Comparison of ENCODE assay signal across 15 cellular contexts in genomic region chr17:59803377-59803757, GRCh38.
DNase-seq lines count a peak whose midpoint lies in the region; ATAC-seq and TF ChIP-seq lines count a peak whose summit lies in the region.
"Had no signal": no experiment of that assay in that cellular context is flagged by ENCODE, and none has a peak within 500 bp of the region (broad histone marks: within the 10 kb centered on the region; RNA-seq: fewer than 3 reads in every experiment).

No MANE protein-coding gene starts in this region.

- peaks cover 21% of the 10 kb centered on the region for H3K4me1 ChIP-seq in OCI-LY3 (ENCODE audit: low read length)
- H3K4me1 ChIP-seq: esophagus squamous epithelium had no signal

- no peaks in the 10 kb centered on the region for H3K27me3 Mint-ChIP-seq in activated CD8-positive, alpha-beta memory T cell treated with anti-CD3 and anti-CD28 coated beads, Interleukin-2, amount 10 ng/mL, durations not matched to agents 7 days and 5 days

- CTCF ChIA-PET in activated CD8-positive, alpha-beta memory T cell treated with anti-CD3 and anti-CD28 coated beads, Interleukin-2, amount 10 ng/mL, durations not matched to agents 7 days and 5 days (lab: Charles Lee) = interaction anchor here (0.8 to 1.1 kb wide), 2 partner anchors 11 to 56 kb away, joined by 3 read pairs; no protein-coding TSS in a partner anchor

- H3K4me3 ChIP-seq in OCI-LY3 (ENCODE audit: low read length) (no peak overlapping the region), fibroblast of villous mesenchyme (ENCODE audit: low read depth, low read length) (no peak overlapping the region)
- H3K4me3 ChIP-seq: esophagus squamous epithelium, neural progenitor cell, suprapubic skin had no signal

- H3K27ac Mint-ChIP-seq in activated CD8-positive, alpha-beta memory T cell treated with anti-CD3 and anti-CD28 coated beads, Interleukin-2, amount 10 ng/mL, durations not matched to agents 7 days and 5 days = peak overlapping the region; percentile 47
- H3K27ac Mint-ChIP-seq in stimulated activated effector memory CD8-positive, alpha-beta T cell treated with anti-CD3 and anti-CD28 coated beads, Interleukin-12 subunit alpha, Interleukin-12 subunit beta, amount 100 ng/mL, for 72 hours = peak overlapping the region; percentile 14
- H3K27ac Mint-ChIP-seq: neural progenitor cell had no signal

- no peak overlapping the region for H3K27ac ChIP-seq in OCI-LY3 (ENCODE audit: low read length)
- H3K27ac ChIP-seq: esophagus squamous epithelium, neural progenitor cell, suprapubic skin had no signal

- peaks cover 10% of the 10 kb centered on the region for H3K36me3 Mint-ChIP-seq in activated CD8-positive, alpha-beta memory T cell treated with anti-CD3 and anti-CD28 coated beads, Interleukin-2, amount 10 ng/mL, durations not matched to agents 7 days and 5 days
- peaks cover 25% of the 10 kb centered on the region for H3K36me3 Mint-ChIP-seq in stimulated activated effector memory CD8-positive, alpha-beta T cell treated with anti-CD3 and anti-CD28 coated beads, Interleukin-12 subunit alpha, Interleukin-12 subunit beta, amount 100 ng/mL, for 72 hours
- H3K36me3 Mint-ChIP-seq: neural progenitor cell had no signal

- H3K79me2 ChIP-seq in OCI-LY3 (ENCODE audit: low read length) = no peaks in the 10 kb centered on the region

- no peak for DNase-seq in activated CD8-positive, alpha-beta memory T cell treated with anti-CD3 and anti-CD28 coated beads, Interleukin-2, amount 10 ng/mL, durations not matched to agents 7 days and 5 days
- no peak for DNase-seq in activated CD8-positive, alpha-beta memory T cell treated with anti-CD3 and anti-CD28 coated beads for 24 hours
- DNase-seq in fibroblast of villous mesenchyme (ENCODE audit: low read depth) (peak; percentile 85), NAMALWA (ENCODE audit: low spot score) (no peak)
- DNase-seq in stimulated activated effector memory CD8-positive, alpha-beta T cell treated with anti-CD3 and anti-CD28 coated beads, Interleukin-12 subunit alpha, Interleukin-12 subunit beta, amount 100 ng/mL, for 72 hours (ENCODE audit: low spot score in 2 of 2) = no peak
- DNase-seq: DMS 273 treated with DMSO at 0.1 percent for 48 hours, esophagus squamous epithelium, H9, left ventricle myocardium superior, NCI-H2081 treated with DMSO at 0.1 percent for 48 hours had no signal

- H3K9me3 Mint-ChIP-seq in activated CD8-positive, alpha-beta memory T cell treated with anti-CD3 and anti-CD28 coated beads, Interleukin-2, amount 10 ng/mL, durations not matched to agents 7 days and 5 days (ENCODE audit: low read depth) = no peaks in the 10 kb centered on the region
- H3K9me3 Mint-ChIP-seq in stimulated activated effector memory CD8-positive, alpha-beta T cell treated with anti-CD3 and anti-CD28 coated beads, Interleukin-12 subunit alpha, Interleukin-12 subunit beta, amount 100 ng/mL, for 72 hours = no peaks in the 10 kb centered on the region
- H3K9me3 Mint-ChIP-seq: H9, neural progenitor cell had no signal

- H3K27me3 ChIP-seq in OCI-LY3 (ENCODE audit: low read depth, low read length) = no peaks in the 10 kb centered on the region
- H3K27me3 ChIP-seq: esophagus squamous epithelium, neural progenitor cell, suprapubic skin had no signal

- TF ChIP-seq CTCF in OCI-LY3 (IDR thresholded peaks at IDR 0.05; ENCODE audit: low read depth, low read length) (no peak), fibroblast of villous mesenchyme (IDR thresholded peaks at IDR 0.05; ENCODE audit: insufficient read depth, low read depth, low read length) (no peak)

- peak overlapping the region; percentile 59; the same call in 1 of the 2 replicates for H3K9ac ChIP-seq in OCI-LY3 (ENCODE audit: low read length)
- H3K9ac ChIP-seq: neural progenitor cell had no signal

- no peak overlapping the region for H3K4me2 ChIP-seq in OCI-LY3 (ENCODE audit: low read length)
- H3K4me2 ChIP-seq: neural progenitor cell had no signal

- H4K20me1 ChIP-seq in OCI-LY3 (ENCODE audit: insufficient read depth, low read length) = no peaks in the 10 kb centered on the region

- no peaks in the 10 kb centered on the region for H3K9me3 ChIP-seq in OCI-LY3 (ENCODE audit: insufficient read depth, low read length)
- H3K9me3 ChIP-seq: esophagus squamous epithelium, suprapubic skin had no signal

- H3K36me3 ChIP-seq in OCI-LY3 (replicated peaks; ENCODE audit: low read depth, low read length) = no peaks in the 10 kb centered on the region
- H3K36me3 ChIP-seq: esophagus squamous epithelium, neural progenitor cell, suprapubic skin had no signal

- no peak for ATAC-seq in activated CD8-positive, alpha-beta memory T cell treated with anti-CD3 and anti-CD28 coated beads, Interleukin-2, amount 10 ng/mL, durations not matched to agents 7 days and 5 days
- ATAC-seq in stimulated activated effector memory CD8-positive, alpha-beta T cell treated with anti-CD3 and anti-CD28 coated beads, Interleukin-12 subunit alpha, Interleukin-12 subunit beta, amount 100 ng/mL, for 72 hours = no peak
- ATAC-seq in esophagus mucosa (no peak), HG03469 (IDR thresholded peaks at IDR 0.05; ENCODE audit: unreplicated experiment) (no peak)
- ATAC-seq: left ventricle myocardium superior had no signal

- no peak overlapping the region for H3K4me3 Mint-ChIP-seq in activated CD8-positive, alpha-beta memory T cell treated with anti-CD3 and anti-CD28 coated beads, Interleukin-2, amount 10 ng/mL, durations not matched to agents 7 days and 5 days
- H3K4me3 Mint-ChIP-seq in stimulated activated effector memory CD8-positive, alpha-beta T cell treated with anti-CD3 and anti-CD28 coated beads, Interleukin-12 subunit alpha, Interleukin-12 subunit beta, amount 100 ng/mL, for 72 hours = no peak overlapping the region
- H3K4me3 Mint-ChIP-seq: H9, neural progenitor cell had no signal

- no peak overlapping the region for H2AFZ ChIP-seq in OCI-LY3 (ENCODE audit: low read depth, low read length)
- H2AFZ ChIP-seq: neural progenitor cell had no signal

- H3K4me1 Mint-ChIP-seq in activated CD8-positive, alpha-beta memory T cell treated with anti-CD3 and anti-CD28 coated beads, Interleukin-2, amount 10 ng/mL, durations not matched to agents 7 days and 5 days = peaks cover 20% of the 10 kb centered on the region
- peaks cover 9% of the 10 kb centered on the region for H3K4me1 Mint-ChIP-seq in stimulated activated effector memory CD8-positive, alpha-beta T cell treated with anti-CD3 and anti-CD28 coated beads, Interleukin-12 subunit alpha, Interleukin-12 subunit beta, amount 100 ng/mL, for 72 hours
- H3K4me1 Mint-ChIP-seq: H9, neural progenitor cell had no signal
